Comparison of ENCODE assay signal across 10 cellular contexts in genomic region chr1:63693956-63694607, GRCh38.
A peak's percentile ranks its signal among the peaks of the same experiment; 100 is the strongest.
DNase-seq lines count a peak whose midpoint lies in the region; ATAC-seq and TF ChIP-seq lines count a peak whose summit lies in the region.
"Had no signal": no experiment of that assay in that cellular context is flagged by ENCODE, and none has a peak within 500 bp of the region (broad histone marks: within the 10 kb centered on the region; RNA-seq: fewer than 3 reads in every experiment).

No MANE protein-coding gene starts in this region.

- H3K27ac Mint-ChIP-seq in Calu3 (ENCODE audit: unreplicated experiment): peak overlapping the region; percentile 63
- H3K27ac Mint-ChIP-seq: activated naive CD8-positive, alpha-beta T cell had no signal

- CTCF ChIA-PET in Calu3 (lab: Charles Lee): no interaction called here

- H3K9me3 Mint-ChIP-seq in Calu3 (ENCODE audit: low read depth, unreplicated experiment): no peaks in the 10 kb centered on the region

- peak overlapping the region; percentile 65 to 67 for H3K27ac ChIP-seq in coronary artery

- intact Hi-C loops in Calu3 (cut with micrococcal nuclease; ENCODE audit: unreplicated experiment): loop anchor here (2.0 kb wide), 4 partner anchors 77 to 227 kb away; no protein-coding TSS in a partner anchor

- no peaks in the 10 kb centered on the region for H3K36me3 Mint-ChIP-seq in Calu3 (ENCODE audit: insufficient read depth, unreplicated experiment)
- H3K36me3 Mint-ChIP-seq: activated naive CD8-positive, alpha-beta T cell had no signal

- ATAC-seq in GM21423 (IDR thresholded peaks at IDR 0.05; ENCODE audit: unreplicated experiment) (peak; percentile 63), HG03520 (IDR thresholded peaks at IDR 0.05; ENCODE audit: unreplicated experiment) (peak; percentile 79)

- TF ChIP-seq CTCF in Calu3 (IDR thresholded peaks at IDR 0.05; ENCODE audit: unreplicated experiment) (no peak), coronary artery (IDR thresholded peaks at IDR 0.05) (no peak)

- in situ Hi-C loops in KBM-7 (cut with MboI; ENCODE audit: low pct_unique_long_range_greater_than_20kb, low sequenced_read_pairs): no loop called here

- DNase-seq in Calu3 (no peak), coronary artery (ENCODE audit: low spot score) (no peak), NCI-H1417 treated with DMSO at 0.1 percent for 48 hours (lab: John Stamatoyannopoulos, UW) (no peak), KBM-7 (no peak), superior temporal gyrus (ENCODE audit: extremely low spot score) (no peak), NCI-H446 treated with DMSO at 0.1 percent for 48 hours (lab: John Stamatoyannopoulos, UW) (no peak)
- DNase-seq: occipital lobe had no signal

- no TSS peak for BruUV-seq in Calu3 (replicated peaks; lab: Mats Ljungman, UMichigan)

- no peaks in the 10 kb centered on the region for H3K27me3 Mint-ChIP-seq in Calu3 (ENCODE audit: unreplicated experiment)
- H3K27me3 Mint-ChIP-seq: activated naive CD8-positive, alpha-beta T cell had no signal

- no peak overlapping the region for H3K4me3 ChIP-seq in coronary artery

- H3K4me3 Mint-ChIP-seq in Calu3 (ENCODE audit: low read depth, unreplicated experiment): no peak overlapping the region
- H3K4me3 Mint-ChIP-seq: activated naive CD8-positive, alpha-beta T cell had no signal

- peaks cover 71% of the 10 kb centered on the region for H3K4me1 Mint-ChIP-seq in Calu3 (ENCODE audit: low read depth, unreplicated experiment)
